8 cellular contexts compared by ENCODE assay signal in the genomic region with DNA sequence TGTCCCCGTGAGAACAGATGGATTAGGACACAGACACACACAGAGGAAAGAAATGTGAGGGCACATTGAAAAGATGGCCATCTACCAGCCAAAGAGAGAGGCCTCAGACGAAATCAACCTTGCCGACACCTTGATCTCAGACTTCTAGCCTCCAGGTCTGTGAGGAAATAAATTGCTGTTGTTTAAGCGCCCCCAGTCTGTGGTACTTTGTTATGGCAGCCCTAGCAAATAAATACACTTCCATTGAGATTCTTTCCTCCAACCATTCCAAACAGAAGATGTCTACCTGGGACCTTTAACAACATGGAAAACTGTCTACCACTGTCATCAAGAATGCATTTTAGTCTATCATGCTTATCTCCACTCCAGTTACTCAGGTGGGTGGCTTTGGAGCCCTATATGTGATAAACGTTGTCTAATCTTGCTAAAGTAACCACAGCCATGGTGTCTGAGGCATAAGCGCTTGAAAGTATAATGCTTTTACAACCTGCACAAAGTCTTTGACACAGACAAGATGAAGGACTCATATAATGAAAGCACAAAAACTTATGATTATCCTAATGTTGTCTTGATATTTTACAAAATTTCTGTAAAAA.
DNase-seq lines count a peak whose midpoint lies in the region; ATAC-seq and TF ChIP-seq lines count a peak whose summit lies in the region.

No MANE protein-coding gene starts in this region.

- no peaks in the 10 kb centered on the region for H4K20me1 ChIP-seq in KMS-11 (ENCODE audit: insufficient read depth)

- intact Hi-C loops in Right ventricle myocardium superior (cut with DNase I), result loop anchor here (10.0 kb wide), 1 partner anchor 551 kb away; no protein-coding TSS in a partner anchor

- ATAC-seq in Right ventricle myocardium superior (ENCODE audit: poor library complexity), result no peak

- H3K4me3 ChIP-seq in cardiac muscle cell (no peak overlapping the region), KMS-11 (IDR thresholded peaks at IDR 0.05; ENCODE audit: insufficient read depth, low read depth, low read length) (no peak overlapping the region), WERI-Rb-1 (ENCODE audit: low read depth, low read length) (no peak overlapping the region)

- no peaks in the 10 kb centered on the region for H3K9me3 ChIP-seq in cardiac muscle cell (ENCODE audit: low read depth)
- no peaks in the 10 kb centered on the region for H3K9me3 ChIP-seq in WERI-Rb-1 (ENCODE audit: severe bottlenecking)

- H3K27me3 ChIP-seq in cardiac muscle cell, result no peaks in the 10 kb centered on the region
- H3K27me3 ChIP-seq in KMS-11 (ENCODE audit: insufficient read depth, low read depth), result no peaks in the 10 kb centered on the region
- no peaks in the 10 kb centered on the region for H3K27me3 ChIP-seq in WERI-Rb-1 (ENCODE audit: insufficient read depth, low read depth, severe bottlenecking)

- H3K4me1 ChIP-seq in cardiac muscle cell (ENCODE audit: low read depth), result peaks cover 15% of the 10 kb centered on the region
- H3K4me1 ChIP-seq in KMS-11 (ENCODE audit: low read depth, poor library complexity, severe bottlenecking), result no peaks in the 10 kb centered on the region

- no peaks in the 10 kb centered on the region for H3K36me3 ChIP-seq in cardiac muscle cell
- H3K36me3 ChIP-seq in KMS-11 (ENCODE audit: insufficient read depth), result no peaks in the 10 kb centered on the region
- no peaks in the 10 kb centered on the region for H3K36me3 ChIP-seq in WERI-Rb-1

- H3K4me2 ChIP-seq in KMS-11, result no peak overlapping the region

- TF ChIP-seq CTCF in cardiac muscle cell (IDR thresholded peaks at IDR 0.05; ENCODE audit: low read depth, low read length) (peak; percentile 63), KMS-11 (conservative IDR thresholded peaks at IDR 0.05; ENCODE audit: low read depth, low read length) (peak; percentile 76), WERI-Rb-1 (IDR thresholded peaks at IDR 0.05; ENCODE audit: low read depth, low read length) (peak; percentile 68)

- H3K27ac ChIP-seq in cardiac muscle cell (no peak overlapping the region), KMS-11 (no peak overlapping the region), WERI-Rb-1 (no peak overlapping the region)

- H3K79me2 ChIP-seq in KMS-11 (ENCODE audit: insufficient read depth, low read depth), result no peaks in the 10 kb centered on the region

- DNase-seq in cardiac muscle cell (ENCODE audit: low read depth in 1 of 2, low spot score in 1 of 2) (peak; percentile 53 to 61), Right ventricle myocardium superior (no peak), WERI-Rb-1 (peak; percentile 57), kidney tubule cell (ENCODE audit: low spot score) (peak; percentile 63)
- DNase-seq in activated CD4-positive, CD25-positive, alpha-beta regulatory T cell (lab: John Stamatoyannopoulos, UW), result no peak
- DNase-seq in effector CD4-positive, alpha-beta T cell, result no peak
- DNase-seq in activated CD4-positive, alpha-beta T cell treated with anti-CD3 and anti-CD28 coated beads for 4 hours, result no peak

- H3K9ac ChIP-seq in KMS-11, result no peak overlapping the region

- no peak overlapping the region for H2AFZ ChIP-seq in KMS-11 (ENCODE audit: low read depth)

Comparison
In these comparisons a context has a peak if more than half of its experiments do, and no peak if none do; other contexts are left out.
1. DNase-seq: peak in cardiac muscle cell (2 of 2), WERI-Rb-1 (single experiment) and kidney tubule cell (single experiment); none in Right ventricle myocardium superior (single experiment), activated CD4-positive, CD25-positive, alpha-beta regulatory T cell (0 of 4), effector CD4-positive, alpha-beta T cell (single experiment) and activated CD4-positive, alpha-beta T cell treated with anti-CD3 and anti-CD28 coated beads for 4 hours (0 of 2).
2. Peak in every context shown above with its lines, with median percentiles within 50 percentile points of each other: CTCF ChIP-seq.